In genomic region chr12:104557488-104558195, GRCh38 we compare ENCODE assay signal across 21 cellular contexts.
"Had no signal": no experiment of that assay in that cellular context is flagged by ENCODE, and none has a peak within 500 bp of the region (broad histone marks: within the 10 kb centered on the region; RNA-seq: fewer than 3 reads in every experiment).

No MANE protein-coding gene starts in this region.

- H3K4me3 Mint-ChIP-seq: activated CD8-positive, alpha-beta T cell treated with anti-CD3 and anti-CD28 coated beads for 36 hours; activated T-helper 17 cell treated with anti-CD3 and anti-CD28 coated beads, Interleukin-2, amount 50 U/mL, for 72 hours; central memory CD8-positive, alpha-beta T cell; stimulated activated naive CD8-positive, alpha-beta T cell treated with anti-CD3 and anti-CD28 coated beads, Interleukin-15, amount 100 ng/mL, for 72 hours; T-helper 2 cell treated with Interferon-gamma antibody and Interleukin-4, amounts not matched to agents 5 μg/mL and 100 μg/mL, for 36 hours had no signal

- H3K27ac ChIP-seq: brain microvascular endothelial cell, colonic mucosa, gastroesophageal sphincter, heart right ventricle, left lung, suprapubic skin, transverse colon, vagina had no signal

- ATAC-seq: activated CD8-positive, alpha-beta T cell treated with anti-CD3 and anti-CD28 coated beads for 36 hours; activated T-helper 17 cell treated with anti-CD3 and anti-CD28 coated beads, Interleukin-2, amount 50 U/mL, for 72 hours; gastroesophageal sphincter; heart right ventricle; left lung; stimulated activated naive CD8-positive, alpha-beta T cell treated with anti-CD3 and anti-CD28 coated beads, Interleukin-15, amount 100 ng/mL, for 72 hours had no signal

- H3K36me3 ChIP-seq: brain microvascular endothelial cell, colonic mucosa, gastroesophageal sphincter, heart right ventricle, suprapubic skin, transverse colon, vagina had no signal

- H3K27me3 ChIP-seq: brain microvascular endothelial cell, colonic mucosa, gastroesophageal sphincter, heart right ventricle, left lung, transverse colon, vagina had no signal

- H3K27me3 Mint-ChIP-seq: activated CD8-positive, alpha-beta T cell treated with anti-CD3 and anti-CD28 coated beads for 36 hours; activated T-helper 17 cell treated with anti-CD3 and anti-CD28 coated beads, Interleukin-2, amount 50 U/mL, for 72 hours; central memory CD8-positive, alpha-beta T cell; stimulated activated naive CD8-positive, alpha-beta T cell treated with anti-CD3 and anti-CD28 coated beads, Interleukin-15, amount 100 ng/mL, for 72 hours had no signal

- H3K27ac Mint-ChIP-seq: activated CD8-positive, alpha-beta T cell treated with anti-CD3 and anti-CD28 coated beads for 36 hours; activated T-helper 17 cell treated with anti-CD3 and anti-CD28 coated beads, Interleukin-2, amount 50 U/mL, for 72 hours; T-helper 2 cell treated with Interferon-gamma antibody and Interleukin-4, amounts not matched to agents 5 μg/mL and 100 μg/mL, for 36 hours had no signal

- DNase-seq: activated CD4-positive, alpha-beta T cell treated with anti-CD3 and anti-CD28 coated beads for 48 hours; activated CD8-positive, alpha-beta T cell treated with anti-CD3 and anti-CD28 coated beads for 36 hours; activated naive CD4-positive, alpha-beta T cell treated with Interleukin-2 at 50 U/mL for 16 hours; activated T-cell treated with anti-CD3 and anti-CD28 coated beads, Interleukin-2, amount 50 U/mL, for 1 hour; brain microvascular endothelial cell; colonic mucosa; erythroblast; heart right ventricle; left lung; occipital lobe; stimulated activated CD4-positive, alpha-beta T cell treated with anti-CD3 and anti-CD28 coated beads, Interleukin-1b, Interleukin-23, amount 100 ng/mL, for 48 hours; stimulated activated naive CD8-positive, alpha-beta T cell treated with anti-CD3 and anti-CD28 coated beads, Interleukin-15, amount 100 ng/mL, for 72 hours; transverse colon had no signal

- FAIRE-seq: endometrium, TTC549 had no signal

- H3K4me1 ChIP-seq: colonic mucosa, gastroesophageal sphincter, suprapubic skin, vagina had no signal

- H3K9me3 ChIP-seq: colonic mucosa, left lung, suprapubic skin, transverse colon, vagina had no signal

- H3K4me3 ChIP-seq: colonic mucosa, gastroesophageal sphincter, heart right ventricle, left lung, suprapubic skin, transverse colon, vagina had no signal

- H3K9me3 Mint-ChIP-seq: activated T-helper 17 cell treated with anti-CD3 and anti-CD28 coated beads, Interleukin-2, amount 50 U/mL, for 72 hours had no signal
